ENCODE assay signal across 8 cellular contexts in genomic region chr18:79400591-79401381, GRCh38. TPM values are rescaled to one million over a fixed set of nuclear protein-coding genes. Genes with fewer than 3 reads are reported as not detected.
DNase-seq lines count a peak whose midpoint lies in the region; ATAC-seq and TF ChIP-seq lines count a peak whose summit lies in the region.

No MANE protein-coding gene starts in this region.

- H3K4me1 ChIP-seq in left ventricle myocardium inferior: peaks cover 74% of the 10 kb centered on the region

- peak overlapping the region; percentile 96 for H3K27ac Mint-ChIP-seq in activated T-helper 2 cell treated with anti-CD3 and anti-CD28 coated beads, Interferon-gamma antibody, Interleukin-2, Interleukin-4, amounts not matched to agents 10 μg/mL and 5 μg/mL and 100 μg/mL, durations not matched to agents 14 hours and 24 hours and 36 hours

- H3K27ac ChIP-seq in AG04450 (ENCODE audit: low read depth, low read length): no peak overlapping the region
- H3K27ac ChIP-seq in left ventricle myocardium inferior (replicated peaks): peak overlapping the region; percentile 86

- POLR2A ChIA-PET in AG04450 (lab: Yijun Ruan, JAX): no interaction called here

- CTCF ChIA-PET in AG04450 (lab: Charles Lee): no interaction called here

- peaks cover 10% of the 10 kb centered on the region; the same call in 1 of the 2 replicates for H3K9me3 ChIP-seq in AG04450 (ENCODE audit: control insufficient read depth, insufficient read depth, low read length)
- H3K9me3 ChIP-seq in left ventricle myocardium inferior (replicated peaks): no peaks in the 10 kb centered on the region

- DNase-seq in AG04450 (ENCODE audit: low read depth, low spot score) (no peak), left ventricle myocardium inferior (peak; percentile 16), NCI-H526 treated with DMSO at 0.1 percent for 48 hours (lab: John Stamatoyannopoulos, UW) (no peak)
- DNase-seq in activated T-helper 2 cell treated with anti-CD3 and anti-CD28 coated beads, Interferon-gamma antibody, Interleukin-2, Interleukin-4, amounts not matched to agents 10 μg/mL and 5 μg/mL and 100 μg/mL, durations not matched to agents 14 hours and 24 hours and 36 hours (ENCODE audit: low spot score): no peak
- peak; percentile 75 for DNase-seq in stimulated activated CD4-positive, alpha-beta T cell treated with anti-CD3 and anti-CD28 coated beads, Interleukin-15, amount 100 ng/mL, for 24 hours

- intact Hi-C loops in activated T-helper 2 cell treated with anti-CD3 and anti-CD28 coated beads, Interferon-gamma antibody, Interleukin-2, Interleukin-4, amounts not matched to agents 10 μg/mL and 5 μg/mL and 100 μg/mL, durations not matched to agents 14 hours and 24 hours and 36 hours (cut with micrococcal nuclease): no loop called here
- intact Hi-C loops in left ventricle myocardium inferior (cut with micrococcal nuclease): no loop called here

- H3K9me3 Mint-ChIP-seq in activated T-helper 2 cell treated with anti-CD3 and anti-CD28 coated beads, Interferon-gamma antibody, Interleukin-2, Interleukin-4, amounts not matched to agents 10 μg/mL and 5 μg/mL and 100 μg/mL, durations not matched to agents 14 hours and 24 hours and 36 hours: no peaks in the 10 kb centered on the region

- peaks cover 66% of the 10 kb centered on the region for H3K36me3 Mint-ChIP-seq in activated T-helper 2 cell treated with anti-CD3 and anti-CD28 coated beads, Interferon-gamma antibody, Interleukin-2, Interleukin-4, amounts not matched to agents 10 μg/mL and 5 μg/mL and 100 μg/mL, durations not matched to agents 14 hours and 24 hours and 36 hours (ENCODE audit: low read depth)

- no peak for TF ChIP-seq CTCF in AG04450 (IDR thresholded peaks at IDR 0.05; ENCODE audit: low read depth, low read length)
- TF ChIP-seq CTCF in left ventricle myocardium inferior (IDR thresholded peaks at IDR 0.05; ENCODE audit: borderline replicate concordance): no peak

- H3K4me3 Mint-ChIP-seq in activated T-helper 2 cell treated with anti-CD3 and anti-CD28 coated beads, Interferon-gamma antibody, Interleukin-2, Interleukin-4, amounts not matched to agents 10 μg/mL and 5 μg/mL and 100 μg/mL, durations not matched to agents 14 hours and 24 hours and 36 hours (ENCODE audit: low read depth): peak overlapping the region; percentile 82

- H3K27me3 Mint-ChIP-seq in activated T-helper 2 cell treated with anti-CD3 and anti-CD28 coated beads, Interferon-gamma antibody, Interleukin-2, Interleukin-4, amounts not matched to agents 10 μg/mL and 5 μg/mL and 100 μg/mL, durations not matched to agents 14 hours and 24 hours and 36 hours (ENCODE audit: low read depth): no peaks in the 10 kb centered on the region

- H3K4me3 ChIP-seq in AG04450 (ENCODE audit: low read depth, low read length) (peak overlapping the region; percentile 48), left ventricle myocardium inferior (peak overlapping the region; percentile 92)

- H3K27me3 ChIP-seq in AG04450 (ENCODE audit: control insufficient read depth, insufficient read depth, low read length) (peaks cover 26% of the 10 kb centered on the region), left ventricle myocardium inferior (ENCODE audit: low read depth) (no peaks in the 10 kb centered on the region)

- no peaks in the 10 kb centered on the region for H3K36me3 ChIP-seq in left ventricle myocardium inferior

- peak; percentile 8 for ATAC-seq in HG03159 (IDR thresholded peaks at IDR 0.05; ENCODE audit: unreplicated experiment)
- ATAC-seq in GM21447 (IDR thresholded peaks at IDR 0.05; ENCODE audit: unreplicated experiment): no peak
- no peak for ATAC-seq in GM18861 (IDR thresholded peaks at IDR 0.05; ENCODE audit: unreplicated experiment)

- H3K4me1 Mint-ChIP-seq in activated T-helper 2 cell treated with anti-CD3 and anti-CD28 coated beads, Interferon-gamma antibody, Interleukin-2, Interleukin-4, amounts not matched to agents 10 μg/mL and 5 μg/mL and 100 μg/mL, durations not matched to agents 14 hours and 24 hours and 36 hours (ENCODE audit: low read depth): peaks cover 53% of the 10 kb centered on the region

RNA-seq across cellular contexts. Expression of gene NFATC1, which starts 5.1 kb away (rescaled TPM):
- 0.73 and 1.1 TPM in 2 replicates for polyA plus RNA-seq in AG04450 (2011; rRNA removed)
- polyA minus RNA-seq in AG04450 (2011; rRNA and poly(A)+ RNA removed): 1.2 and 1.5 TPM in 2 replicates
- total RNA-seq in activated T-helper 2 cell treated with anti-CD3 and anti-CD28 coated beads, Interferon-gamma antibody, Interleukin-2, Interleukin-4, amounts not matched to agents 10 μg/mL and 5 μg/mL and 100 μg/mL, durations not matched to agents 14 hours and 24 hours and 36 hours: 95.0 and 99.9 TPM in 2 replicates
- total RNA-seq in left ventricle myocardium inferior: 18.3 TPM

Comparison
In these comparisons a context has a peak if more than half of its experiments do, and no peak if none do; other contexts are left out.
1. DNase-seq: peak in left ventricle myocardium inferior (single experiment) and stimulated activated CD4-positive, alpha-beta T cell treated with anti-CD3 and anti-CD28 coated beads, Interleukin-15, amount 100 ng/mL, for 24 hours (single experiment); none in AG04450 (single experiment), activated T-helper 2 cell treated with anti-CD3 and anti-CD28 coated beads, Interferon-gamma antibody, Interleukin-2, Interleukin-4, amounts not matched to agents 10 μg/mL and 5 μg/mL and 100 μg/mL, durations not matched to agents 14 hours and 24 hours and 36 hours (single experiment) and NCI-H526 treated with DMSO at 0.1 percent for 48 hours (single experiment).